25 cellular contexts compared by ENCODE assay signal in genomic region chr11:88515002-88515401, GRCh38.
A peak's percentile ranks its signal among the peaks of the same experiment; 100 is the strongest.
DNase-seq lines count a peak whose midpoint lies in the region; ATAC-seq, FAIRE-seq and TF ChIP-seq lines count a peak whose summit lies in the region.
"Had no signal": no experiment of that assay in that cellular context is flagged by ENCODE, and none has a peak within 500 bp of the region (broad histone marks: within the 10 kb centered on the region; RNA-seq: fewer than 3 reads in every experiment).

No MANE protein-coding gene starts in this region.

- no peak overlapping the region for H3K4me3 ChIP-seq in A549
- H3K4me3 ChIP-seq in GM23338 = no peak overlapping the region
- H3K4me3 ChIP-seq in bronchial epithelial cell (ENCODE audit: low read depth, low read length) = no peak overlapping the region
- H3K4me3 ChIP-seq in ascending aorta = no peak overlapping the region
- H3K4me3 ChIP-seq: HAP-1, K562 had no signal

- H3K9me2 ChIP-seq in GM23338 (ENCODE audit: insufficient read depth) = no peaks in the 10 kb centered on the region

- H3K4me1 Mint-ChIP-seq in GM23338 = peaks cover 7% of the 10 kb centered on the region
- H3K4me1 Mint-ChIP-seq: CD8-positive, alpha-beta memory T cell had no signal

- H2AFZ ChIP-seq in GM23338 = no peak overlapping the region

- H3K9me3 ChIP-seq in A549 (no peaks in the 10 kb centered on the region), ascending aorta (no peaks in the 10 kb centered on the region)
- H3K9me3 ChIP-seq: HAP-1 had no signal

- H3K27ac Mint-ChIP-seq in GM23338 = peak overlapping the region; percentile 49
- H3K27ac Mint-ChIP-seq: CD8-positive, alpha-beta memory T cell; HFFc6 had no signal

- H3K27ac ChIP-seq in A549 = no peak overlapping the region
- no peak overlapping the region for H3K27ac ChIP-seq in GM23338 (ENCODE audit: low read depth)
- no peak overlapping the region for H3K27ac ChIP-seq in ascending aorta
- H3K27ac ChIP-seq: C4-2B had no signal

- no peaks in the 10 kb centered on the region for H3K36me3 Mint-ChIP-seq in GM23338 (ENCODE audit: low read depth)
- H3K36me3 Mint-ChIP-seq: CD8-positive, alpha-beta memory T cell had no signal

- no peak overlapping the region for H3K4me3 Mint-ChIP-seq in GM23338
- H3K4me3 Mint-ChIP-seq: CD8-positive, alpha-beta memory T cell; HFFc6 had no signal

- H3K27me3 ChIP-seq in GM23338 (ENCODE audit: insufficient read depth) (peaks cover 3% of the 10 kb centered on the region), bronchial epithelial cell (ENCODE audit: control insufficient read depth, insufficient read depth, low read length) (no peaks in the 10 kb centered on the region), ascending aorta (no peaks in the 10 kb centered on the region)

- H3K36me3 ChIP-seq in GM23338 (ENCODE audit: insufficient read depth) (no peaks in the 10 kb centered on the region), bronchial epithelial cell (ENCODE audit: control insufficient read depth, insufficient read depth, low read length) (no peaks in the 10 kb centered on the region), ascending aorta (no peaks in the 10 kb centered on the region)
- H3K36me3 ChIP-seq: HAP-1 had no signal

- POLR2A ChIA-PET in A549 (lab: Yijun Ruan, JAX) = no interaction called here
- POLR2A ChIA-PET in GM10248 (lab: Yijun Ruan, JAX) = no interaction called here

- DNase-seq in A549 (ENCODE audit: low read depth in 1 of 2, low spot score in 1 of 2) (no peak), GM23338 (ENCODE audit: low spot score) (no peak), bronchial epithelial cell (ENCODE audit: low read depth) (peak; percentile 57), kidney tubule cell (ENCODE audit: low spot score) (peak; percentile 4), ascending aorta (ENCODE audit: low spot score in 2 of 2) (no peak), COR-L47 (lab: John Stamatoyannopoulos, UW) (no peak), GM10248 (ENCODE audit: extremely low spot score) (no peak)
- DNase-seq: AML-193; CD8-positive, alpha-beta memory T cell; DMS153; DND-41; GOT3; HFFc6; Kasumi-1; NCI-H1092 treated with DMSO at 0.1 percent for 48 hours; NCI-H1436; NCI-H187 treated with DMSO at 0.1 percent for 48 hours; NCI-H446 treated with DMSO at 0.1 percent for 48 hours; NCI-H526; RPMI8226; SHP77 had no signal

- WGBS in A549 (ENCODE audit: missing lambda C conversion rate) = 55% methylated on average over 4 of the region's 4 CpGs

- TF ChIP-seq EP300 in A549 (IDR thresholded peaks at IDR 0.05) = no peak

- intact Hi-C loops in ascending aorta (cut with DNase I) = no loop called here

- H3F3A ChIP-seq in GM23338 (replicated peaks; ENCODE audit: low read depth) = 0 out of 2 replicates have a peak, but pooled peaks cover under 1% of the 10 kb centered on the region

- H3K9me3 Mint-ChIP-seq in GM23338 = no peaks in the 10 kb centered on the region
- H3K9me3 Mint-ChIP-seq: CD8-positive, alpha-beta memory T cell; HFFc6 had no signal

- CTCF ChIA-PET in A549 (lab: Yijun Ruan, JAX) (interaction anchor here (1.0 to 3.0 kb wide), 2 partner anchors 11 to 29 kb away, joined by 3 to 11 read pairs; no protein-coding TSS in a partner anchor), GM10248 (lab: Yijun Ruan, JAX) (interaction anchor here (0.9 to 2.5 kb wide), 5 partner anchors 10 to 178 kb away, joined by 3 to 9 read pairs (median 3); no protein-coding TSS in a partner anchor)

- no peaks in the 10 kb centered on the region for H4K20me1 ChIP-seq in GM23338 (replicated peaks; ENCODE audit: insufficient read depth)

- no peak for TF ChIP-seq POLR2A in A549 (IDR thresholded peaks at IDR 0.05; ENCODE audit: low read length)

- TF ChIP-seq CTCF in A549 (IDR thresholded peaks at IDR 0.05) (no peak), GM23338 (conservative IDR thresholded peaks at IDR 0.05; ENCODE audit: low read depth in 2 of 2) (no peak), bronchial epithelial cell (IDR thresholded peaks at IDR 0.05; ENCODE audit: insufficient read depth, low read length, severe bottlenecking) (no peak), ascending aorta (IDR thresholded peaks at IDR 0.05) (no peak), GM10248 (IDR thresholded peaks at IDR 0.05; ENCODE audit: control extremely low read depth, extremely low read depth, low read depth, missing control alignments) (no peak)

- ATAC-seq in A549 = no peak
- ATAC-seq in GM23338 = no peak
- ATAC-seq: K562 had no signal

- FAIRE-seq in A549 (lab: Jason Lieb, UNC) (peak; percentile 54), bronchial epithelial cell (lab: Jason Lieb, UNC) (peak; percentile 47)
- FAIRE-seq: GM18507, K562 had no signal

- no peaks in the 10 kb centered on the region for H3K79me2 ChIP-seq in GM23338 (replicated peaks; ENCODE audit: insufficient read depth)

- H3K4me2 ChIP-seq in A549 (no peak overlapping the region), GM23338 (no peak overlapping the region)

- H3K4me1 ChIP-seq in A549 = no peaks in the 10 kb centered on the region
- H3K4me1 ChIP-seq in GM23338 (ENCODE audit: insufficient read depth) = no peaks in the 10 kb centered on the region
- no peaks in the 10 kb centered on the region for H3K4me1 ChIP-seq in ascending aorta
- H3K4me1 ChIP-seq: HAP-1 had no signal

- TF ChIP-seq RAD21 in A549 (conservative IDR thresholded peaks at IDR 0.05 in 1 of 2, IDR thresholded peaks at IDR 0.05 in 1 of 2) = no peak

- H3K27me3 Mint-ChIP-seq in GM23338 (ENCODE audit: insufficient read depth, low read depth, poor library complexity) = peaks cover 3% of the 10 kb centered on the region

TF ChIP-seq in A549, 52 proteins besides CTCF, POLR2A, EP300 and RAD21:
- TF ChIP-seq FOXS1 (CRISPR knock-in tag; IDR thresholded peaks at IDR 0.05) = no peak
- peak; percentile 26 for TF ChIP-seq MAFK (IDR thresholded peaks at IDR 0.05; ENCODE audit: partially characterized antibody)
- TF ChIP-seq RARB (CRISPR knock-in tag; IDR thresholded peaks at IDR 0.05) = no peak
- TF ChIP-seq, protein P1, sequence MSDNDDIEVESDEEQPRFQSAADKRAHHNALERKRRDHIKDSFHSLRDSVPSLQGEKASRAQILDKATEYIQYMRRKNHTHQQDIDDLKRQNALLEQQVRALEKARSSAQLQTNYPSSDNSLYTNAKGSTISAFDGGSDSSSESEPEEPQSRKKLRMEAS (IDR thresholded peaks at IDR 0.05) = no peak

TF ChIP-seq in GM23338, 12 proteins besides CTCF, POLR2A, EP300 and RAD21:
- TF ChIP-seq NANOG (IDR thresholded peaks at IDR 0.05; ENCODE audit: borderline replicate concordance) (no peak), EZH2 (IDR thresholded peaks at IDR 0.05; ENCODE audit: low read depth, unreplicated experiment) (no peak), ETS1 (IDR thresholded peaks at IDR 0.05) (no peak), ZNF331 (CRISPR knock-in tag; IDR thresholded peaks at IDR 0.05; ENCODE audit: low read depth) (no peak), POLR2AphosphoS5 (IDR thresholded peaks at IDR 0.05; ENCODE audit: low read depth) (no peak)

Comparison
In these comparisons a context has a peak if more than half of its experiments do, and no peak if none do; other contexts are left out.
1. DNase-seq: peak in bronchial epithelial cell (single experiment) and kidney tubule cell (single experiment); none in A549 (0 of 2), GM23338 (single experiment), ascending aorta (0 of 2), COR-L47 (single experiment) and GM10248 (single experiment).